1 cellular context compared by ENCODE assay signal in genomic region chr7:135662373-135663114, GRCh38.
TF ChIP-seq lines count a peak whose summit lies in the region.

STMP1 (plus strand) TSS chr7:135662514.

TF ChIP-seq in K562, 482 proteins besides CTCF, POLR2A, EP300 and RAD21 (continued from another document and continues in another):
- TF ChIP-seq ZNF609 (CRISPR knock-in tag; IDR thresholded peaks at IDR 0.05; ENCODE audit: borderline replicate concordance) (peak; percentile 94), PHB (CRISPR knock-in tag; IDR thresholded peaks at IDR 0.05) (no peak; the same call in 1 of the 2 replicates), ZNF695 (CRISPR knock-in tag; IDR thresholded peaks at IDR 0.05) (no peak), BRCA1 (IDR thresholded peaks at IDR 0.05) (no peak), BRCA1 (CRISPR knock-in tag; IDR thresholded peaks at IDR 0.05) (no peak; the same call in none of the 2 replicates), CCAR2 (IDR thresholded peaks at IDR 0.05; ENCODE audit: low read depth, low read length) (no peak), ZNF407 (IDR thresholded peaks at IDR 0.05; ENCODE audit: low read depth) (no peak), HMBOX1 (IDR thresholded peaks at IDR 0.05) (no peak; the same call in 1 of the 2 replicates), TFE3 (CRISPR knock-in tag; IDR thresholded peaks at IDR 0.05) (no peak), PRDM10 (IDR thresholded peaks at IDR 0.05; ENCODE audit: partially characterized antibody) (peak; percentile 46), CREB3L1 (IDR thresholded peaks at IDR 0.05; ENCODE audit: borderline replicate concordance, low read depth) (peak; percentile 43; the same call in 1 of the 2 replicates), ZNF592 (IDR thresholded peaks at IDR 0.05) (no peak), DDX20 (tag; IDR thresholded peaks at IDR 0.05; ENCODE audit: low read depth) (no peak), MBD2 (IDR thresholded peaks at IDR 0.05; ENCODE audit: borderline replicate concordance, low read depth) (peak; percentile 91), MLLT1 (IDR thresholded peaks at IDR 0.05) (peak; percentile 87 to 91), ZBTB9 (CRISPR knock-in tag; IDR thresholded peaks at IDR 0.05) (no peak), FOSL1 (tag; conservative IDR thresholded peaks at IDR 0.05) (peak; percentile 88; the same call in 1 of the 2 replicates), CBFB (CRISPR knock-in tag; IDR thresholded peaks at IDR 0.05) (peak; percentile 70; the same call in 1 of the 2 replicates)
